In the genomic region with DNA sequence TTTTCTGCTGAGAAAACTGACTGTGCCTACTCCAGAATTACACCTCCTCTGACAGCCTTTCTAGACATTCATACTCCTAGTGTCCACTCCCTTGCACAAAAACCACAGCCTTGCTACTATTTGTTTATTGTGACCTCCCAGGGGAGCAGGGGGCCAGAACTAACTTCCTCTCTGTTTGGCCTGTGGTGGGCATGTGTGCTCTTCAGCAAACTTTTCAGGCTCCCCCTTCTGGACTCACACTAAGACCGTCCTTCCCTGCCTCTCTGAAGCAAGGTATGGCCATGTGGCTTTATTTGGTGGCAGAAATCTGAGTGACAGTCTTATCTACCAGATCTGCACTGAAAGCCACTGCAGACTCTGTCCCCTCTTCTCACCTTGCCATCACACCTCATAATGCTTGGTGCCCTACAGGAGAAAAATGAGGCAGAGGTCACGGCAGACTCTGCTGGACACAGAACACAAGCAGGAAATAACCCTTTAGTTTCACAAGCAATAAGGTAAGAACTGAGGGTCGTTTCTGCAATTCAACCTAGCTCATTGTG, we compare ENCODE assay signal across 1 cellular context.
TF ChIP-seq lines count a peak whose summit lies in the region.

No MANE protein-coding gene starts in this region.

TF ChIP-seq in HepG2, 621 proteins besides CTCF, POLR2A, EP300 and RAD21 (continued from another document):
- TF ChIP-seq, protein P1, sequence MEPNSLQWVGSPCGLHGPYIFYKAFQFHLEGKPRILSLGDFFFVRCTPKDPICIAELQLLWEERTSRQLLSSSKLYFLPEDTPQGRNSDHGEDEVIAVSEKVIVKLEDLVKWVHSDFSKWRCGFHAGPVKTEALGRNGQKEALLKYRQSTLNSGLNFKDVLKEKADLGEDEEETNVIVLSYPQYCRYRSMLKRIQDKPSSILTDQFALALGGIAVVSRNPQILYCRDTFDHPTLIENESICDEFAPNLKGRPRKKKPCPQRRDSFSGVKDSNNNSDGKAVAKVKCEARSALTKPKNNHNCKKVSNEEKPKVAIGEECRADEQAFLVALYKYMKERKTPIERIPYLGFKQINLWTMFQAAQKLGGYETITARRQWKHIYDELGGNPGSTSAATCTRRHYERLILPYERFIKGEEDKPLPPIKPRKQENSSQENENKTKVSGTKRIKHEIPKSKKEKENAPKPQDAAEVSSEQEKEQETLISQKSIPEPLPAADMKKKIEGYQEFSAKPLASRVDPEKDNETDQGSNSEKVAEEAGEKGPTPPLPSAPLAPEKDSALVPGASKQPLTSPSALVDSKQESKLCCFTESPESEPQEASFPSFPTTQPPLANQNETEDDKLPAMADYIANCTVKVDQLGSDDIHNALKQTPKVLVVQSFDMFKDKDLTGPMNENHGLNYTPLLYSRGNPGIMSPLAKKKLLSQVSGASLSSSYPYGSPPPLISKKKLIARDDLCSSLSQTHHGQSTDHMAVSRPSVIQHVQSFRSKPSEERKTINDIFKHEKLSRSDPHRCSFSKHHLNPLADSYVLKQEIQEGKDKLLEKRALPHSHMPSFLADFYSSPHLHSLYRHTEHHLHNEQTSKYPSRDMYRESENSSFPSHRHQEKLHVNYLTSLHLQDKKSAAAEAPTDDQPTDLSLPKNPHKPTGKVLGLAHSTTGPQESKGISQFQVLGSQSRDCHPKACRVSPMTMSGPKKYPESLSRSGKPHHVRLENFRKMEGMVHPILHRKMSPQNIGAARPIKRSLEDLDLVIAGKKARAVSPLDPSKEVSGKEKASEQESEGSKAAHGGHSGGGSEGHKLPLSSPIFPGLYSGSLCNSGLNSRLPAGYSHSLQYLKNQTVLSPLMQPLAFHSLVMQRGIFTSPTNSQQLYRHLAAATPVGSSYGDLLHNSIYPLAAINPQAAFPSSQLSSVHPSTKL (CRISPR knock-in tag; IDR thresholded peaks at IDR 0.05): peak; percentile 81
